Comparison of ENCODE assay signal across 1 cellular context in genomic region chr2:168849610-168850009, GRCh38.
TF ChIP-seq lines count a peak whose summit lies in the region.

No MANE protein-coding gene starts in this region.

TF ChIP-seq in H1, 55 proteins besides CTCF, POLR2A, EP300 and RAD21:
- no peak for TF ChIP-seq FOSL1 (IDR thresholded peaks at IDR 0.05; ENCODE audit: insufficient read depth, low read depth, low read length)
- no peak for TF ChIP-seq SP2 (IDR thresholded peaks at IDR 0.05; ENCODE audit: low read length)
- TF ChIP-seq CBX8 (IDR thresholded peaks at IDR 0.05; ENCODE audit: borderline replicate concordance, low read depth, low read length): no peak
